Comparison of ENCODE assay signal across 23 cellular contexts in the genomic region with DNA sequence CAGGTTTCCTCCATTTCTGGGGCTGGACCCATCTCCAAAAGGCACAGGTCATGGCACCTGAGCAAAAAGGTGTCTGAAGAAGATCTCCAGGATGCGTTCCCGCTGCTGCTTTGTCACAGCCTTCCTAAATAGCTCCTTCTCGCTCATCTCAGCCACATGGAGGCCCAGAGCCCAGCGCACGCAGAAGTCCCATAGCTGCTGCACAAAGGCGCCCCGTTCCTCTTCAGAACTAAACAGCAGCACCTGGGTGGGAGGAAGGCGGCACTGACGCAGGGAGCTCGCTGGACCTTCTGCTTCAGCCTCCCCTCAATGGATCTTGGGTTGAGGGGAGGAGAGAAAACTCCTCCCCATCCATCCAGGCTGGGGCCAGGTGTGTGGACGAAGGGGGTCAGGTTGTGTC. TPM values are rescaled to one million over a fixed set of nuclear protein-coding genes. Genes with fewer than 3 reads are reported as not detected.
DNase-seq lines count a peak whose midpoint lies in the region; ATAC-seq and TF ChIP-seq lines count a peak whose summit lies in the region.
"Had no signal": no experiment of that assay in that cellular context is flagged by ENCODE, and none has a peak within 500 bp of the region (broad histone marks: within the 10 kb centered on the region; RNA-seq: fewer than 3 reads in every experiment).

No MANE protein-coding gene starts in this region.

- intact Hi-C loops in sciatic nerve (cut with DNase I), result no loop called here
- intact Hi-C loops in upper lobe of right lung (cut with DNase I), result no loop called here

- H3K9me3 ChIP-seq in RWPE2 (ENCODE audit: severe bottlenecking), result no peaks in the 10 kb centered on the region
- H3K9me3 ChIP-seq in upper lobe of right lung, result no peaks in the 10 kb centered on the region
- H3K9me3 ChIP-seq: BE2C had no signal

- H3K27ac ChIP-seq in RWPE2 (ENCODE audit: poor library complexity, severe bottlenecking) (no peak overlapping the region), upper lobe of right lung (no peak overlapping the region)
- H3K27ac ChIP-seq: GM23248, HL-60 had no signal

- H3K36me3 ChIP-seq in RWPE2 (ENCODE audit: low read depth) (no peaks in the 10 kb centered on the region), upper lobe of right lung (no peaks in the 10 kb centered on the region)
- H3K36me3 ChIP-seq: BE2C had no signal

- peak; percentile 67 for DNase-seq in RWPE2 (ENCODE audit: low spot score)
- peak; percentile 64 for DNase-seq in mesenteric fat pad (ENCODE audit: low spot score)
- DNase-seq in sciatic nerve (ENCODE audit: low spot score), result peak; percentile 35
- peak; percentile 45 for DNase-seq in upper lobe of right lung
- DNase-seq in activated CD8-positive, alpha-beta memory T cell treated with anti-CD3 and anti-CD28 coated beads for 24 hours, result no peak
- DNase-seq in NCI-H1048 (lab: John Stamatoyannopoulos, UW), result no peak
- DNase-seq: ACHN; BE2C; C1 segment of cervical spinal cord; CD4-positive, CD25-positive, alpha-beta regulatory T cell; CD8-positive, alpha-beta memory T cell; COR-L47; DMS 273 treated with DMSO at 0.1 percent for 48 hours; DMS53; DND-41; EL; GM23248; HCEC 1CT had no signal

- ATAC-seq in RWPE2 (ENCODE audit: low read depth) (no peak), sciatic nerve (no peak), upper lobe of right lung (no peak), GM19395 (IDR thresholded peaks at IDR 0.05; ENCODE audit: unreplicated experiment) (no peak)

- H3K27me3 ChIP-seq in RWPE2 (ENCODE audit: insufficient read depth, poor library complexity, severe bottlenecking), result peaks cover 10% of the 10 kb centered on the region
- H3K27me3 ChIP-seq in upper lobe of right lung, result peaks cover 19% of the 10 kb centered on the region
- H3K27me3 ChIP-seq: BE2C had no signal

- H3K4me1 ChIP-seq in RWPE2 (ENCODE audit: insufficient read depth, poor library complexity, severe bottlenecking), result no peaks in the 10 kb centered on the region
- no peaks in the 10 kb centered on the region for H3K4me1 ChIP-seq in upper lobe of right lung
- H3K4me1 ChIP-seq: BE2C had no signal

- H3K4me3 ChIP-seq in RWPE2 (ENCODE audit: severe bottlenecking) (no peak overlapping the region), upper lobe of right lung (no peak overlapping the region)
- H3K4me3 ChIP-seq: GM23248 had no signal

- TF ChIP-seq CTCF in RWPE2 (IDR thresholded peaks at IDR 0.05; ENCODE audit: poor library complexity, severe bottlenecking), result no peak
- no peak for TF ChIP-seq CTCF in upper lobe of right lung (IDR thresholded peaks at IDR 0.05)

RNA-seq across cellular contexts. Expression of a gene that starts 8.4 kb away (rescaled TPM):
- total RNA-seq in mesenteric fat pad (0.80 TPM), sciatic nerve (1.5 TPM), upper lobe of right lung (3.8 TPM)
- total RNA-seq: CD4-positive, CD25-positive, alpha-beta regulatory T cell; CD8-positive, alpha-beta memory T cell; G401; GM23248 had no signal

RNA-seq across cellular contexts. Expression of a gene that starts 8.5 kb away (rescaled TPM):
- not detected for total RNA-seq in mesenteric fat pad
- not detected for total RNA-seq in sciatic nerve
- total RNA-seq in upper lobe of right lung, result not detected
- total RNA-seq: CD4-positive, CD25-positive, alpha-beta regulatory T cell; CD8-positive, alpha-beta memory T cell; G401; GM23248; H4; HT1080 had no signal

RNA-seq across cellular contexts. Expression of a gene that starts 24.1 kb away (rescaled TPM):
- total RNA-seq in mesenteric fat pad (1.8 TPM), sciatic nerve (5.9 TPM), upper lobe of right lung (138 TPM)
- total RNA-seq: CD4-positive, CD25-positive, alpha-beta regulatory T cell; G401; H4 had no signal

RNA-seq across cellular contexts. Expression of a gene that starts 24.2 kb away (rescaled TPM):
- total RNA-seq in mesenteric fat pad, result 2.5 TPM
- 5.9 TPM for total RNA-seq in sciatic nerve
- 327 TPM for total RNA-seq in upper lobe of right lung
- total RNA-seq: CD4-positive, CD25-positive, alpha-beta regulatory T cell; G401; H4; HT1080 had no signal

Comparison
In these comparisons a context has a peak if more than half of its experiments do, and no peak if none do; other contexts are left out.
1. DNase-seq: peak in RWPE2 (single experiment), mesenteric fat pad (single experiment), sciatic nerve (single experiment) and upper lobe of right lung (single experiment); none in activated CD8-positive, alpha-beta memory T cell treated with anti-CD3 and anti-CD28 coated beads for 24 hours (single experiment) and NCI-H1048 (single experiment).
2. RNA of a gene that starts 24.1 kb away (total RNA-seq): 138 TPM in upper lobe of right lung (single experiment); 5.9 TPM in sciatic nerve (single experiment) and 1.8 TPM in mesenteric fat pad (single experiment); every median in the first group is over 10 times any median in the second.